8 cellular contexts compared by ENCODE assay signal in genomic region chr2:9656270-9656766, GRCh38. TPM values are rescaled to one million over a fixed set of nuclear protein-coding genes. Genes with fewer than 3 reads are reported as not detected.
DNase-seq lines count a peak whose midpoint lies in the region; ATAC-seq and TF ChIP-seq lines count a peak whose summit lies in the region.

No MANE protein-coding gene starts in this region.

- no peaks in the 10 kb centered on the region for H3K9me3 ChIP-seq in neuronal stem cell (replicated peaks in 1 of 2; ENCODE audit: control insufficient read depth in 2 of 2, insufficient read depth in 1 of 2, low read depth in 1 of 2, low read length in 2 of 2)

- no peak overlapping the region for H2BK15ac ChIP-seq in neuronal stem cell (ENCODE audit: low read length)

- no CpG with 5 or more reads among the region's 11 CpGs for WGBS in neuronal stem cell (ENCODE audit: extremely low coverage in 2 of 2, insufficient read length in 2 of 2, insufficient replicate concordance in 1 of 2), 2 donors

- peak overlapping the region; percentile 3 for H2AFZ ChIP-seq in neuronal stem cell (ENCODE audit: low read length)

- peaks cover 0 to 8% of the 10 kb centered on the region in 2 donors for H3K9me3 Mint-ChIP-seq in activated naive CD4-positive, alpha-beta T cell treated with anti-CD3 and anti-CD28 coated beads, Interleukin-2, amount 50 U/mL, for 72 hours

- no peak overlapping the region for H3K14ac ChIP-seq in neuronal stem cell (ENCODE audit: low read length)

- no peak overlapping the region for H2AK5ac ChIP-seq in neuronal stem cell (ENCODE audit: low read depth, low read length)

- H3K4me3 ChIP-seq in neuronal stem cell (ENCODE audit: low read length in 2 of 2), result no peak overlapping the region

- peak; percentile 66 to 67 for DNase-seq in activated naive CD4-positive, alpha-beta T cell treated with anti-CD3 and anti-CD28 coated beads, Interleukin-2, amount 50 U/mL, for 72 hours (ENCODE audit: low spot score in 2 of 2)
- DNase-seq in neuronal stem cell (ENCODE audit: low spot score) (no peak), NCI-H1436 (lab: John Stamatoyannopoulos, UW) (no peak), CD1c-positive myeloid dendritic cell (ENCODE audit: extremely low spot score) (no peak), NCI-H1048 (lab: John Stamatoyannopoulos, UW) (no peak)

- no peaks in the 10 kb centered on the region for H3K36me3 Mint-ChIP-seq in activated naive CD4-positive, alpha-beta T cell treated with anti-CD3 and anti-CD28 coated beads, Interleukin-2, amount 50 U/mL, for 72 hours

- H3K23ac ChIP-seq in neuronal stem cell (ENCODE audit: low read depth, low read length, poor library complexity), result no peak overlapping the region

- H4K8ac ChIP-seq in neuronal stem cell (ENCODE audit: low read depth, low read length), result no peak overlapping the region

- H3K27me3 ChIP-seq in neuronal stem cell (ENCODE audit: control insufficient read depth in 3 of 3, insufficient read depth in 3 of 3, low read depth in 1 of 3, low read length in 3 of 3), result no peaks in the 10 kb centered on the region

- H3K27ac ChIP-seq in neuronal stem cell (replicated peaks; ENCODE audit: low read length), result no peak overlapping the region

- no peak overlapping the region for H4K91ac ChIP-seq in neuronal stem cell (ENCODE audit: low read depth, low read length, poor library complexity)

- H3K27ac Mint-ChIP-seq in activated naive CD4-positive, alpha-beta T cell treated with anti-CD3 and anti-CD28 coated beads, Interleukin-2, amount 50 U/mL, for 72 hours, result peak overlapping the region; percentile 88 to 98

- H3K9ac ChIP-seq in neuronal stem cell (ENCODE audit: low read depth, low read length, poor library complexity), result no peak overlapping the region

- H3K36me3 ChIP-seq in neuronal stem cell (replicated peaks in 1 of 2; ENCODE audit: control insufficient read depth in 2 of 2, insufficient read depth in 2 of 2, low read length in 2 of 2), result no peaks in the 10 kb centered on the region

- H3K79me1 ChIP-seq in neuronal stem cell (ENCODE audit: low read depth, low read length), result no peaks in the 10 kb centered on the region

- peak; percentile 91 for ATAC-seq in GM18520 (IDR thresholded peaks at IDR 0.05; ENCODE audit: unreplicated experiment)
- ATAC-seq in HG02852 (IDR thresholded peaks at IDR 0.05; ENCODE audit: unreplicated experiment), result peak; percentile 91
- peak; percentile 83 to 90 for ATAC-seq in activated naive CD4-positive, alpha-beta T cell treated with anti-CD3 and anti-CD28 coated beads, Interleukin-2, amount 50 U/mL, for 72 hours

- H3K18ac ChIP-seq in neuronal stem cell (ENCODE audit: low read length), result no peak overlapping the region

- no peak overlapping the region for H3K4ac ChIP-seq in neuronal stem cell (ENCODE audit: low read length)

- peaks cover 3 to 9% of the 10 kb centered on the region in 2 donors for H3K4me1 ChIP-seq in neuronal stem cell (ENCODE audit: control insufficient read depth in 2 of 2, insufficient read depth in 1 of 2, low read depth in 1 of 2, low read length in 2 of 2)

- no peak overlapping the region for H2BK5ac ChIP-seq in neuronal stem cell (ENCODE audit: low read length)

- H2BK12ac ChIP-seq in neuronal stem cell (ENCODE audit: low read length), result no peak overlapping the region

- no peak overlapping the region for H2BK120ac ChIP-seq in neuronal stem cell (ENCODE audit: low read depth, low read length)

- no peak overlapping the region for H3K4me2 ChIP-seq in neuronal stem cell (ENCODE audit: insufficient read depth, low read length, poor library complexity, severe bottlenecking)

TF ChIP-seq in PFSK-1, 5 proteins besides CTCF, POLR2A, EP300 and RAD21:
- TF ChIP-seq, protein P1, sequence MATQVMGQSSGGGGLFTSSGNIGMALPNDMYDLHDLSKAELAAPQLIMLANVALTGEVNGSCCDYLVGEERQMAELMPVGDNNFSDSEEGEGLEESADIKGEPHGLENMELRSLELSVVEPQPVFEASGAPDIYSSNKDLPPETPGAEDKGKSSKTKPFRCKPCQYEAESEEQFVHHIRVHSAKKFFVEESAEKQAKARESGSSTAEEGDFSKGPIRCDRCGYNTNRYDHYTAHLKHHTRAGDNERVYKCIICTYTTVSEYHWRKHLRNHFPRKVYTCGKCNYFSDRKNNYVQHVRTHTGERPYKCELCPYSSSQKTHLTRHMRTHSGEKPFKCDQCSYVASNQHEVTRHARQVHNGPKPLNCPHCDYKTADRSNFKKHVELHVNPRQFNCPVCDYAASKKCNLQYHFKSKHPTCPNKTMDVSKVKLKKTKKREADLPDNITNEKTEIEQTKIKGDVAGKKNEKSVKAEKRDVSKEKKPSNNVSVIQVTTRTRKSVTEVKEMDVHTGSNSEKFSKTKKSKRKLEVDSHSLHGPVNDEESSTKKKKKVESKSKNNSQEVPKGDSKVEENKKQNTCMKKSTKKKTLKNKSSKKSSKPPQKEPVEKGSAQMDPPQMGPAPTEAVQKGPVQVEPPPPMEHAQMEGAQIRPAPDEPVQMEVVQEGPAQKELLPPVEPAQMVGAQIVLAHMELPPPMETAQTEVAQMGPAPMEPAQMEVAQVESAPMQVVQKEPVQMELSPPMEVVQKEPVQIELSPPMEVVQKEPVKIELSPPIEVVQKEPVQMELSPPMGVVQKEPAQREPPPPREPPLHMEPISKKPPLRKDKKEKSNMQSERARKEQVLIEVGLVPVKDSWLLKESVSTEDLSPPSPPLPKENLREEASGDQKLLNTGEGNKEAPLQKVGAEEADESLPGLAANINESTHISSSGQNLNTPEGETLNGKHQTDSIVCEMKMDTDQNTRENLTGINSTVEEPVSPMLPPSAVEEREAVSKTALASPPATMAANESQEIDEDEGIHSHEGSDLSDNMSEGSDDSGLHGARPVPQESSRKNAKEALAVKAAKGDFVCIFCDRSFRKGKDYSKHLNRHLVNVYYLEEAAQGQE (IDR thresholded peaks at IDR 0.05; ENCODE audit: insufficient read depth in 1 of 2, low read depth in 2 of 2, low read length in 2 of 2), result peak in 1 of 2 experiments; percentile 27; a peak in 1 of 4 replicates
- peak; percentile 54; the same call in 1 of the 2 replicates for TF ChIP-seq SIN3A (IDR thresholded peaks at IDR 0.05; ENCODE audit: borderline replicate concordance, insufficient read depth, low read length)
- TF ChIP-seq FOXP2 (optimal IDR thresholded peaks at IDR 0.05; ENCODE audit: borderline replicate concordance, extremely low read depth, extremely low read length, insufficient read depth), result peak; percentile 99
- no peak for TF ChIP-seq POLR2AphosphoS5 (IDR thresholded peaks at IDR 0.05; ENCODE audit: low read depth, low read length)
- peak; percentile 27; the same call in 1 of the 2 replicates for TF ChIP-seq TAF1 (IDR thresholded peaks at IDR 0.05; ENCODE audit: borderline replicate concordance, insufficient read depth, low read length)

RNA-seq across cellular contexts. Expression of gene YWHAQ, which starts 25.5 kb away (rescaled TPM):
- polyA plus RNA-seq in PFSK-1 (2012; ENCODE audit: insufficient read length, low read depth), result 347 TPM
- 100 to 1,000 TPM; 225 to 256 TPM for total RNA-seq in activated naive CD4-positive, alpha-beta T cell treated with anti-CD3 and anti-CD28 coated beads, Interleukin-2, amount 50 U/mL, for 72 hours
- 433 TPM for polyA plus RNA-seq in neuronal stem cell (2013, experiment 1 of 2)
- 430 TPM for polyA plus RNA-seq in neuronal stem cell (2013, experiment 2 of 2)

Comparison
In these comparisons a context has a peak if more than half of its experiments do, and no peak if none do; other contexts are left out.
1. DNase-seq: peak in activated naive CD4-positive, alpha-beta T cell treated with anti-CD3 and anti-CD28 coated beads, Interleukin-2, amount 50 U/mL, for 72 hours (2 of 2); none in neuronal stem cell (single experiment), NCI-H1436 (single experiment), CD1c-positive myeloid dendritic cell (single experiment) and NCI-H1048 (single experiment).
2. Peak in every context shown above with its lines, with median percentiles within 50 percentile points of each other: ATAC-seq.